Comparison of ENCODE assay signal across 8 cellular contexts in the genomic region with DNA sequence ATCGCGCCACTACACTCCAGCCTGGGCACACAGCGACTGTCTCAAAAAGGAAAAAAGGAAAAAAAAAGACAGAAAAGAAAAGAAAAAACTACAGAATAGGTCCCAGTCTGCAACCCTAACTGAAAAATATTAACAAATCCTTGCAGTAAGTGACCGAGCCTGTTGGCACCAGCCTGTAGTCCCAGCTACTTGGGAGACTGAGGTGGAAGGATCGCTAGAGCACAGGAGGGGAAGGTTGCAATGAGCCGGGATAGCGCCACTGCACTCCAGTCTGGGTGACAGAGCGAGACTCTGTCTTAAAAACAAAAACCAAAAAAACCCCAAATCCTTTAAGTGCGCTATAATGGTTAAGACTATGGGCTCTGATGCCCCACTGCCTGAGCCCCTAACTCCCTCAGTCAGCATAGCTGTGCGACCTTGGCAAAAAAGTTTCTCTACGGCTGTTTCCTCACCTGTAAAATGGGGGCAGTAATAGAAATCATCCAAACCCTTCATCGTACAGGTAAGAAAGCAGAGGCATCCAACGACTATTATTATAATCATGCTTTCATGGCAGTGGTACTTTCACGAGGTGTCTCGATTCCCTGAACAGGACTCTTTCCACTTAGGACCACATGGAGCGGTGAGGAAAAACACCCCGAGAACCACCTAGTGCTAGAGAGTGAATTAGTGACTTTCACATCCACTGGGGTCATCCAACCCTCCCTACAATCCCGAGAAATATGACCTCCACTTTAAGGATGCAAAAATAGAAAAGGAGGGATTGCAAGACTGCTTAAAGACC.
DNase-seq lines count a peak whose midpoint lies in the region; ATAC-seq and TF ChIP-seq lines count a peak whose summit lies in the region.

No MANE protein-coding gene starts in this region.

- H4K20me1 ChIP-seq in DOHH2 (ENCODE audit: control insufficient read depth, insufficient read depth, low read depth, low read length), result peaks cover 8% of the 10 kb centered on the region; the same call in 1 of the 2 replicates

- peaks cover 46% of the 10 kb centered on the region for H3K79me2 ChIP-seq in DOHH2 (ENCODE audit: control insufficient read depth, low read length)

- H3K9me2 ChIP-seq in DOHH2 (replicated peaks; ENCODE audit: control insufficient read depth, low read length), result no peaks in the 10 kb centered on the region

- peaks cover 46% of the 10 kb centered on the region for H3K4me1 Mint-ChIP-seq in activated naive CD8-positive, alpha-beta T cell treated with anti-CD3 and anti-CD28 coated beads, Interleukin-2, amount 50 U/mL, for 24 hours

- no peak for TF ChIP-seq CTCF in DOHH2 (IDR thresholded peaks at IDR 0.05; ENCODE audit: low read depth, low read length, poor library complexity, severe bottlenecking)

- H3K9me3 Mint-ChIP-seq in activated naive CD8-positive, alpha-beta T cell treated with anti-CD3 and anti-CD28 coated beads, Interleukin-2, amount 50 U/mL, for 24 hours, result no peaks in the 10 kb centered on the region

- H3K27me3 ChIP-seq in DOHH2 (ENCODE audit: control insufficient read depth, low read length) (no peaks in the 10 kb centered on the region), HUES48 (ENCODE audit: control insufficient read depth, insufficient read depth, low read length) (no peaks in the 10 kb centered on the region), iPS-15b (ENCODE audit: control insufficient read depth, insufficient read depth, low read length) (no peaks in the 10 kb centered on the region)

- ATAC-seq in activated naive CD8-positive, alpha-beta T cell treated with anti-CD3 and anti-CD28 coated beads, Interleukin-2, amount 50 U/mL, for 24 hours, result no peak
- no peak for ATAC-seq in HG02970 (IDR thresholded peaks at IDR 0.05; ENCODE audit: low FRiP score, unreplicated experiment)

- H3K4me2 ChIP-seq in DOHH2 (ENCODE audit: low read length), result peak overlapping the region; percentile 62

- H3K9ac ChIP-seq in HUES48 (ENCODE audit: low read depth, low read length) (peak overlapping the region; percentile 87), iPS-15b (ENCODE audit: low read depth, low read length) (peak overlapping the region; percentile 91)

- H3K27ac ChIP-seq in DOHH2 (ENCODE audit: low read depth, low read length) (peak overlapping the region; percentile 14; the same call in 1 of the 2 replicates), HUES48 (ENCODE audit: low read depth, low read length) (peak overlapping the region; percentile 85), skin epidermis (peak overlapping the region; percentile 73 to 95 (median 87))

- peaks cover 32% of the 10 kb centered on the region for H3K36me3 Mint-ChIP-seq in activated naive CD8-positive, alpha-beta T cell treated with anti-CD3 and anti-CD28 coated beads, Interleukin-2, amount 50 U/mL, for 24 hours (ENCODE audit: low read depth)

- H3K27me3 Mint-ChIP-seq in activated naive CD8-positive, alpha-beta T cell treated with anti-CD3 and anti-CD28 coated beads, Interleukin-2, amount 50 U/mL, for 24 hours, result peaks cover 17% of the 10 kb centered on the region

- peak overlapping the region; percentile 99 for H3K27ac Mint-ChIP-seq in activated naive CD8-positive, alpha-beta T cell treated with anti-CD3 and anti-CD28 coated beads, Interleukin-2, amount 50 U/mL, for 24 hours

- H3K4me1 ChIP-seq in DOHH2 (ENCODE audit: control insufficient read depth, low read length), result peaks cover 32% of the 10 kb centered on the region
- peaks cover 18% of the 10 kb centered on the region for H3K4me1 ChIP-seq in HUES48 (ENCODE audit: control insufficient read depth, insufficient read depth, low read length)
- H3K4me1 ChIP-seq in iPS-15b (ENCODE audit: control insufficient read depth, insufficient read depth, low read length), result peaks cover 3% of the 10 kb centered on the region

- no peaks in the 10 kb centered on the region for H3F3A ChIP-seq in DOHH2 (ENCODE audit: control insufficient read depth, insufficient read depth)

- H3K4me3 ChIP-seq in DOHH2 (ENCODE audit: low read length) (peak overlapping the region; percentile 80), HUES48 (ENCODE audit: low read depth, low read length) (peak overlapping the region; percentile 96), iPS-15b (ENCODE audit: low read depth, low read length) (peak overlapping the region; percentile 98), skin epidermis (peak overlapping the region; percentile 70 to 90 (median 77))

- H3K9me3 ChIP-seq in DOHH2 (ENCODE audit: control insufficient read depth, insufficient read depth, low read length) (no peaks in the 10 kb centered on the region), HUES48 (ENCODE audit: control insufficient read depth, insufficient read depth, low read length) (no peaks in the 10 kb centered on the region), iPS-15b (ENCODE audit: control insufficient read depth, insufficient read depth, low read length) (no peaks in the 10 kb centered on the region)

- H3K36me3 ChIP-seq in DOHH2 (ENCODE audit: control insufficient read depth, low read length) (peaks cover 35% of the 10 kb centered on the region), HUES48 (ENCODE audit: control insufficient read depth, insufficient read depth, low read length) (peaks cover 25% of the 10 kb centered on the region), iPS-15b (ENCODE audit: control insufficient read depth, insufficient read depth, low read length) (no peaks in the 10 kb centered on the region)

- H3K4me3 Mint-ChIP-seq in activated naive CD8-positive, alpha-beta T cell treated with anti-CD3 and anti-CD28 coated beads, Interleukin-2, amount 50 U/mL, for 24 hours, result peak overlapping the region; percentile 99

- DNase-seq in activated naive CD8-positive, alpha-beta T cell treated with anti-CD3 and anti-CD28 coated beads, Interleukin-2, amount 50 U/mL, for 24 hours, result peak; percentile 4
- DNase-seq in germinal center (ENCODE audit: low spot score), result no peak
- DNase-seq in SW480 (ENCODE audit: low spot score), result no peak

Comparison
In these comparisons a context has a peak if more than half of its experiments do, and no peak if none do; other contexts are left out.
1. H3K27ac ChIP-seq: peak in every context shown above with its lines; median percentile 87 in skin epidermis; 85 in HUES48; 14 in DOHH2.